Comparison of ENCODE assay signal across 9 cellular contexts in the genomic region with DNA sequence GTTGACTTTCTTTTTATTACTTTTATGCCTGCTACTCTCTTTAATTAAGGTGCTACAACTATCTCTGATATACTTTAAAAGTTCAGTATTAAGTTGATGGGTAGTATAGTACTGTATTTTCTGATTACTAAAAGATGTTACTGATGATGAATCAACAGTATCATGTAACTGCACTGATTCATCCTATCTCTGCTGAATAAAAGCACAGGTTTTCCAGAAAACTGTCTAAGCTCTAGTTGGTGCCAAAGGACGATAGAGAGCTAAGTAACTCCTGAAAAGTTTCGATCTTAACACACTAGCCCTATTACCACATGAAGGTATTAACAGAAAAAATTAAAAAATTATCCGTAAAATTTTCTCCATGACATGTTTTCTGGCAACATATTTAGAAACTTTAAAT. TPM values are rescaled to one million over a fixed set of nuclear protein-coding genes. Genes with fewer than 3 reads are reported as not detected.
DNase-seq lines count a peak whose midpoint lies in the region; FAIRE-seq and TF ChIP-seq lines count a peak whose summit lies in the region.
"Had no signal": no experiment of that assay in that cellular context is flagged by ENCODE, and none has a peak within 500 bp of the region (broad histone marks: within the 10 kb centered on the region; RNA-seq: fewer than 3 reads in every experiment).

No MANE protein-coding gene starts in this region.

- TF ChIP-seq RAD21 in neural cell (conservative IDR thresholded peaks at IDR 0.05), result no peak

- no peak for FAIRE-seq in bronchial epithelial cell (lab: Jason Lieb, UNC)

- H3K4me2 ChIP-seq in DOHH2 (ENCODE audit: low read length), result peak overlapping the region; percentile 74
- H3K4me2 ChIP-seq in Karpas-422 (ENCODE audit: low read depth, low read length, poor library complexity, severe bottlenecking), result peak overlapping the region; percentile 98
- peak overlapping the region; percentile 72 for H3K4me2 ChIP-seq in neural cell (ENCODE audit: low read length)

- H2AFZ ChIP-seq in Karpas-422 (ENCODE audit: low read length), result no peak overlapping the region
- H2AFZ ChIP-seq in neural cell (ENCODE audit: low read depth, low read length), result no peak overlapping the region

- H3K4me1 ChIP-seq in DOHH2 (ENCODE audit: control insufficient read depth, low read length), result peaks cover 51% of the 10 kb centered on the region
- H3K4me1 ChIP-seq in Karpas-422 (ENCODE audit: low read length), result peaks cover 68% of the 10 kb centered on the region

- H4K20me1 ChIP-seq in DOHH2 (ENCODE audit: control insufficient read depth, insufficient read depth, low read depth, low read length) (peaks cover 31% of the 10 kb centered on the region), Karpas-422 (ENCODE audit: insufficient read depth, low read depth, low read length) (peaks cover 22% of the 10 kb centered on the region; the same call in 1 of the 2 replicates), neural cell (ENCODE audit: insufficient read depth) (no peaks in the 10 kb centered on the region)

- TF ChIP-seq EP300 in neural cell (conservative IDR thresholded peaks at IDR 0.05; ENCODE audit: poor library complexity, severe bottlenecking), result no peak

- peaks cover 66% of the 10 kb centered on the region for H3K36me3 ChIP-seq in DOHH2 (ENCODE audit: control insufficient read depth, low read length)
- H3K36me3 ChIP-seq in Karpas-422 (ENCODE audit: insufficient read depth, low read length), result peaks cover 37% of the 10 kb centered on the region
- H3K36me3 ChIP-seq in bronchial epithelial cell (ENCODE audit: control insufficient read depth, insufficient read depth, low read length), result peaks cover 3% of the 10 kb centered on the region
- H3K36me3 ChIP-seq in neural cell (ENCODE audit: insufficient read depth, low read length), result no peaks in the 10 kb centered on the region
- H3K36me3 ChIP-seq in H7 (replicated peaks; ENCODE audit: control insufficient read depth, insufficient read depth, low read length), result no peaks in the 10 kb centered on the region

- H3K4me3 ChIP-seq in DOHH2 (ENCODE audit: low read length) (peak overlapping the region; percentile 86), Karpas-422 (ENCODE audit: low read length) (peak overlapping the region; percentile 96), bronchial epithelial cell (ENCODE audit: low read depth, low read length) (no peak overlapping the region), neural cell (ENCODE audit: low read length) (peak overlapping the region; percentile 96), H7 (ENCODE audit: insufficient read depth, low read depth, low read length) (no peak overlapping the region)

- no peaks in the 10 kb centered on the region for H3K9me3 ChIP-seq in DOHH2 (ENCODE audit: control insufficient read depth, insufficient read depth, low read length)
- no peaks in the 10 kb centered on the region for H3K9me3 ChIP-seq in Karpas-422 (ENCODE audit: low read length)
- H3K9me3 ChIP-seq in neural cell (ENCODE audit: low read length), result no peaks in the 10 kb centered on the region

- H3K27me3 ChIP-seq in DOHH2 (ENCODE audit: control insufficient read depth, low read length) (no peaks in the 10 kb centered on the region), Karpas-422 (ENCODE audit: low read length) (no peaks in the 10 kb centered on the region), bronchial epithelial cell (ENCODE audit: control insufficient read depth, insufficient read depth, low read length) (no peaks in the 10 kb centered on the region), neural cell (ENCODE audit: insufficient read depth, low read depth, low read length) (no peaks in the 10 kb centered on the region), H7 (ENCODE audit: control insufficient read depth, insufficient read depth, low read length) (no peaks in the 10 kb centered on the region)

- H3F3A ChIP-seq in DOHH2 (ENCODE audit: control insufficient read depth, insufficient read depth) (peaks cover 3% of the 10 kb centered on the region; the same call in 1 of the 2 replicates), neural cell (ENCODE audit: insufficient read depth, low read length, poor library complexity, severe bottlenecking) (no peaks in the 10 kb centered on the region)

- H3K79me2 ChIP-seq in DOHH2 (ENCODE audit: control insufficient read depth, low read length) (peaks cover 75% of the 10 kb centered on the region), Karpas-422 (ENCODE audit: low read length) (peaks cover 71% of the 10 kb centered on the region), neural cell (replicated peaks; ENCODE audit: insufficient read depth, low read length) (peaks cover 39% of the 10 kb centered on the region)

- peak overlapping the region; percentile 99 for H3K9ac ChIP-seq in Karpas-422 (ENCODE audit: low read length)
- H3K9ac ChIP-seq in neural cell (ENCODE audit: low read length), result no peak overlapping the region

- TF ChIP-seq CTCF in DOHH2 (IDR thresholded peaks at IDR 0.05; ENCODE audit: low read depth, low read length, poor library complexity, severe bottlenecking) (no peak), bronchial epithelial cell (IDR thresholded peaks at IDR 0.05; ENCODE audit: insufficient read depth, low read length, severe bottlenecking) (no peak), neural cell (IDR thresholded peaks at IDR 0.05; ENCODE audit: poor library complexity, severe bottlenecking) (no peak)

- no peaks in the 10 kb centered on the region for H3K9me2 ChIP-seq in DOHH2 (replicated peaks; ENCODE audit: control insufficient read depth, low read length)
- H3K9me2 ChIP-seq in Karpas-422 (replicated peaks; ENCODE audit: insufficient read depth, low read length), result no peaks in the 10 kb centered on the region
- H3K9me2 ChIP-seq in neural cell (ENCODE audit: insufficient read depth, low read length), result no peaks in the 10 kb centered on the region

- DNase-seq in Karpas-422 (no peak), bronchial epithelial cell (ENCODE audit: low read depth) (peak; percentile 69), NCI-H526 treated with DMSO at 0.1 percent for 48 hours (lab: John Stamatoyannopoulos, UW) (no peak), NCI-H2107 treated with DMSO at 0.1 percent for 48 hours (lab: John Stamatoyannopoulos, UW; ENCODE audit: unreplicated experiment) (no peak), NCI-H2081 treated with DMSO at 0.1 percent for 48 hours (lab: John Stamatoyannopoulos, UW) (no peak), H7 (no peak)
- DNase-seq: stimulated activated CD4-positive, alpha-beta T cell treated with anti-CD3 and anti-CD28 coated beads, Interleukin-4, amount 100 ng/mL, for 4 hours had no signal

- H3K27ac ChIP-seq in DOHH2 (ENCODE audit: low read depth, low read length) (no peak overlapping the region), Karpas-422 (ENCODE audit: low read length) (peak overlapping the region; percentile 89), neural cell (ENCODE audit: low read length) (no peak overlapping the region)

TF ChIP-seq in neural cell, 6 proteins besides CTCF, POLR2A, EP300 and RAD21:
- TF ChIP-seq POLR2AphosphoS5 (IDR thresholded peaks at IDR 0.05) (no peak), TAF1 (IDR thresholded peaks at IDR 0.05; ENCODE audit: low read depth) (no peak), SMC3 (conservative IDR thresholded peaks at IDR 0.05; ENCODE audit: poor library complexity) (no peak), EZH2 (IDR thresholded peaks at IDR 0.05; ENCODE audit: borderline replicate concordance, insufficient read depth, low read length, poor library complexity, severe bottlenecking) (no peak)
- TF ChIP-seq, protein P1, sequence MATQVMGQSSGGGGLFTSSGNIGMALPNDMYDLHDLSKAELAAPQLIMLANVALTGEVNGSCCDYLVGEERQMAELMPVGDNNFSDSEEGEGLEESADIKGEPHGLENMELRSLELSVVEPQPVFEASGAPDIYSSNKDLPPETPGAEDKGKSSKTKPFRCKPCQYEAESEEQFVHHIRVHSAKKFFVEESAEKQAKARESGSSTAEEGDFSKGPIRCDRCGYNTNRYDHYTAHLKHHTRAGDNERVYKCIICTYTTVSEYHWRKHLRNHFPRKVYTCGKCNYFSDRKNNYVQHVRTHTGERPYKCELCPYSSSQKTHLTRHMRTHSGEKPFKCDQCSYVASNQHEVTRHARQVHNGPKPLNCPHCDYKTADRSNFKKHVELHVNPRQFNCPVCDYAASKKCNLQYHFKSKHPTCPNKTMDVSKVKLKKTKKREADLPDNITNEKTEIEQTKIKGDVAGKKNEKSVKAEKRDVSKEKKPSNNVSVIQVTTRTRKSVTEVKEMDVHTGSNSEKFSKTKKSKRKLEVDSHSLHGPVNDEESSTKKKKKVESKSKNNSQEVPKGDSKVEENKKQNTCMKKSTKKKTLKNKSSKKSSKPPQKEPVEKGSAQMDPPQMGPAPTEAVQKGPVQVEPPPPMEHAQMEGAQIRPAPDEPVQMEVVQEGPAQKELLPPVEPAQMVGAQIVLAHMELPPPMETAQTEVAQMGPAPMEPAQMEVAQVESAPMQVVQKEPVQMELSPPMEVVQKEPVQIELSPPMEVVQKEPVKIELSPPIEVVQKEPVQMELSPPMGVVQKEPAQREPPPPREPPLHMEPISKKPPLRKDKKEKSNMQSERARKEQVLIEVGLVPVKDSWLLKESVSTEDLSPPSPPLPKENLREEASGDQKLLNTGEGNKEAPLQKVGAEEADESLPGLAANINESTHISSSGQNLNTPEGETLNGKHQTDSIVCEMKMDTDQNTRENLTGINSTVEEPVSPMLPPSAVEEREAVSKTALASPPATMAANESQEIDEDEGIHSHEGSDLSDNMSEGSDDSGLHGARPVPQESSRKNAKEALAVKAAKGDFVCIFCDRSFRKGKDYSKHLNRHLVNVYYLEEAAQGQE (IDR thresholded peaks at IDR 0.05; ENCODE audit: borderline replicate concordance), result no peak

RNA-seq across cellular contexts. Expression of a gene that starts 2.1 kb away (rescaled TPM):
- total RNA-seq in Karpas-422 (2014; rRNA removed; shearing (Covaris generic); ENCODE audit: low replicate concordance), result 141 and 150 TPM in 2 replicates
- total RNA-seq in bronchial epithelial cell, result 38.7 and 42.2 TPM in 2 replicates
- 18.4 and 20.4 TPM in 2 replicates for polyA plus RNA-seq in neural cell
- 55.5 and 77.4 TPM in 2 replicates for polyA minus RNA-seq in neural cell
- total RNA-seq in H7 (2014; rRNA removed; shearing (Covaris generic)), result 49.6 and 68.0 TPM in 2 replicates

Comparison
In these comparisons a context has a peak if more than half of its experiments do, and no peak if none do; other contexts are left out.
1. H3K4me3 ChIP-seq: peak in DOHH2 (single experiment), Karpas-422 (single experiment) and neural cell (single experiment); none in bronchial epithelial cell (single experiment) and H7 (single experiment).
2. Peak in every context shown above with its lines, with median percentiles within 50 percentile points of each other: H3K4me2 ChIP-seq.